Comparison of ENCODE assay signal across 9 cellular contexts in genomic region chr6:125812394-125813231, GRCh38. TPM values are rescaled to one million over a fixed set of nuclear protein-coding genes. Genes with fewer than 3 reads are reported as not detected.
A peak's percentile ranks its signal among the peaks of the same experiment; 100 is the strongest.
DNase-seq lines count a peak whose midpoint lies in the region; ATAC-seq and TF ChIP-seq lines count a peak whose summit lies in the region.
"Had no signal": no experiment of that assay in that cellular context is flagged by ENCODE, and none has a peak within 500 bp of the region (broad histone marks: within the 10 kb centered on the region; RNA-seq: fewer than 3 reads in every experiment).

No MANE protein-coding gene starts in this region.

- H3K9ac ChIP-seq in adipocyte (ENCODE audit: low read length): peak overlapping the region; percentile 54

- peak overlapping the region; percentile 55 to 59 for H3K27ac ChIP-seq in right atrium auricular region
- H3K27ac ChIP-seq: C4-2B had no signal

- no peak for ATAC-seq in naive thymus-derived CD8-positive, alpha-beta T cell

- peaks cover 63% of the 10 kb centered on the region for H3K4me1 ChIP-seq in adipocyte (ENCODE audit: control insufficient read depth, insufficient read depth, low read length)
- H3K4me1 ChIP-seq in right atrium auricular region: peaks cover 0 to 31% of the 10 kb centered on the region in 2 donors

- H3K36me3 Mint-ChIP-seq in naive thymus-derived CD8-positive, alpha-beta T cell: peaks cover 4 to 37% (median 36%) of the 10 kb centered on the region in 3 donors

- POLR2A ChIA-PET in naive thymus-derived CD8-positive, alpha-beta T cell (lab: Charles Lee): no interaction called here

- no peak overlapping the region for H3K27ac Mint-ChIP-seq in naive thymus-derived CD8-positive, alpha-beta T cell

- no peaks in the 10 kb centered on the region for H3K27me3 Mint-ChIP-seq in naive thymus-derived CD8-positive, alpha-beta T cell

- DNase-seq in NCI-H1436 (lab: John Stamatoyannopoulos, UW): peak; percentile 14
- no peak for DNase-seq in NCI-H1436 treated with DMSO at 0.1 percent for 48 hours (lab: John Stamatoyannopoulos, UW)
- peak; percentile 90 for DNase-seq in adipocyte (ENCODE audit: low read depth)
- no peak for DNase-seq in right atrium auricular region (ENCODE audit: low spot score)
- peak; percentile 79 for DNase-seq in superior temporal gyrus (ENCODE audit: extremely low spot score)
- DNase-seq in NCI-H345 (lab: John Stamatoyannopoulos, UW): no peak
- DNase-seq in naive thymus-derived CD8-positive, alpha-beta T cell: no peak
- no peak for DNase-seq in G401 (ENCODE audit: low spot score)

- H3K36me3 ChIP-seq in adipocyte (ENCODE audit: control insufficient read depth, insufficient read depth, low read length, severe bottlenecking) (peaks cover 25% of the 10 kb centered on the region), right atrium auricular region (no peaks in the 10 kb centered on the region)

- in situ Hi-C loops in G401 (cut with HindIII; ENCODE audit: low sequenced_read_pairs): no loop called here

- H3K4me3 Mint-ChIP-seq in naive thymus-derived CD8-positive, alpha-beta T cell: no peak overlapping the region

- H3K27me3 ChIP-seq in adipocyte (replicated peaks; ENCODE audit: control insufficient read depth, insufficient read depth, low read length) (no peaks in the 10 kb centered on the region), right atrium auricular region (no peaks in the 10 kb centered on the region)

- H3K9me3 ChIP-seq in adipocyte (ENCODE audit: control insufficient read depth, low read length): no peaks in the 10 kb centered on the region
- H3K9me3 ChIP-seq in right atrium auricular region: no peaks in the 10 kb centered on the region

- peaks cover 29 to 78% (median 51%) of the 10 kb centered on the region in 4 donors for H3K4me1 Mint-ChIP-seq in naive thymus-derived CD8-positive, alpha-beta T cell

- no peak for TF ChIP-seq CTCF in right atrium auricular region (IDR thresholded peaks at IDR 0.05)

- H3K4me3 ChIP-seq in adipocyte (ENCODE audit: low read length) (peak overlapping the region; percentile 72), right atrium auricular region (no peak overlapping the region)

- H3K9me3 Mint-ChIP-seq in naive thymus-derived CD8-positive, alpha-beta T cell: no peaks in the 10 kb centered on the region

RNA-seq across cellular contexts. Expression of gene NCOA7, which starts 21.9 kb away (rescaled TPM):
- 10 to 100 TPM; 12.2 to 12.7 TPM for total RNA-seq in right atrium auricular region
- 10 to 100 TPM; 44.4 to 48.0 TPM for total RNA-seq in naive thymus-derived CD8-positive, alpha-beta T cell
- 10 to 100 TPM in 2 of 3 donors, 1 to 10 TPM in 1; 9.4 to 16.5 (median 13.5) TPM for polyA plus RNA-seq in naive thymus-derived CD8-positive, alpha-beta T cell
- 1.9 and 6.3 TPM in 2 replicates for total RNA-seq in G401 (2014; rRNA removed; shearing (Covaris generic))

Comparison
In these comparisons a context has a peak if more than half of its experiments do, and no peak if none do; other contexts are left out.
1. DNase-seq: peak in NCI-H1436 (single experiment), adipocyte (single experiment) and superior temporal gyrus (single experiment); none in NCI-H1436 treated with DMSO at 0.1 percent for 48 hours (single experiment), right atrium auricular region (single experiment), NCI-H345 (single experiment), naive thymus-derived CD8-positive, alpha-beta T cell (0 of 10) and G401 (single experiment).